7 cellular contexts compared by ENCODE assay signal in the genomic region with DNA sequence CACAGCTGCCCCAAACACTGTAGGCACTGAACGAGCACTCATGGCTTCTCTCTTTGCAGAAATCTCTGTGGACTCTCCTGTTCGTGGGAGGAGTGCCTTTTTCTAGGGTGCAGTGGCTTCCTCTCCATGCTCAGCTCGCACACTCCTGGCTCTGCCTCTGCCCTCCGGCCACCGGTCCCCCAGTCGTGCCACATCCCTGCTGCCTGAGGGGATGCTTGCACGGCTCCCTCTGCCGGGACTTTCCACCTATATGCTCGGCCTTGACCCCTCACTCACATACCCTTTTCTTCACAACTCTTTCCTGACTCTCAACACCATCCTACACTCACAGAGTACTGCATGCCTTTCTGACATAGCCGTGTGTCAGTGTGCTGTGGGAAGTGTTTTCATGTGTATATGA.
A peak's percentile ranks its signal among the peaks of the same experiment; 100 is the strongest.
DNase-seq lines count a peak whose midpoint lies in the region; ATAC-seq and TF ChIP-seq lines count a peak whose summit lies in the region.
"Not testable (repeated sequence)": the region's sequence is repeated elsewhere in the genome, so short reads cannot be mapped to it uniquely, and the experiment has no call there.

No MANE protein-coding gene starts in this region.

- H3K27me3 Mint-ChIP-seq in osteocyte (ENCODE audit: unreplicated experiment); stimulated activated memory B cell treated with anti-CD40 and anti-IgM and Interleukin-4, amounts not matched to agents 10 μg/mL and 1 μg/mL and 100 μg/mL, for 72 hours: not testable (repeated sequence)

- H3K27me3 ChIP-seq in gastroesophageal sphincter; spleen (replicated peaks in 1 of 7); upper lobe of right lung: not testable (repeated sequence)

- not testable (repeated sequence) for H3K27ac Mint-ChIP-seq in osteocyte (ENCODE audit: unreplicated experiment); stimulated activated memory B cell treated with anti-CD40 and anti-IgM and Interleukin-4, amounts not matched to agents 10 μg/mL and 1 μg/mL and 100 μg/mL, for 72 hours

- DNase-seq in osteocyte (ENCODE audit: extremely low spot score, unreplicated experiment) (peak; percentile 82), posterior vena cava (ENCODE audit: low spot score) (peak; percentile 43), spleen (peak; percentile 59)
- not testable (repeated sequence) for DNase-seq in sciatic nerve (ENCODE audit: low spot score); upper lobe of right lung

- TF ChIP-seq EP300 in gastroesophageal sphincter (IDR thresholded peaks at IDR 0.05), result not testable (repeated sequence)

- H3K4me1 Mint-ChIP-seq in osteocyte (ENCODE audit: unreplicated experiment); stimulated activated memory B cell treated with anti-CD40 and anti-IgM and Interleukin-4, amounts not matched to agents 10 μg/mL and 1 μg/mL and 100 μg/mL, for 72 hours: not testable (repeated sequence)

- intact Hi-C loops in posterior vena cava (cut with DNase I); sciatic nerve (cut with DNase I); spleen (cut with DNase I; ENCODE audit: low total_unique reads); upper lobe of right lung (cut with DNase I): not testable (repeated sequence)

- not testable (repeated sequence) for H3K4me3 ChIP-seq in gastroesophageal sphincter, spleen, upper lobe of right lung

- WGBS in gastroesophageal sphincter (ENCODE audit: low coverage in 1 of 2), 2 donors, result 83 to 91% methylated on average over 5 to 7 of the region's 10 CpGs
- WGBS in spleen, 5 donors, result 82 to 85% (median 84%) methylated on average over 7 to 8 of the region's 10 CpGs

- H3K9me3 ChIP-seq in gastroesophageal sphincter, spleen, upper lobe of right lung: not testable (repeated sequence)

- H3K9me3 Mint-ChIP-seq in osteocyte (ENCODE audit: unreplicated experiment); stimulated activated memory B cell treated with anti-CD40 and anti-IgM and Interleukin-4, amounts not matched to agents 10 μg/mL and 1 μg/mL and 100 μg/mL, for 72 hours: not testable (repeated sequence)

- H3K27ac ChIP-seq in gastroesophageal sphincter, spleen, upper lobe of right lung: not testable (repeated sequence)

- H3K36me3 Mint-ChIP-seq in osteocyte (ENCODE audit: unreplicated experiment); stimulated activated memory B cell treated with anti-CD40 and anti-IgM and Interleukin-4, amounts not matched to agents 10 μg/mL and 1 μg/mL and 100 μg/mL, for 72 hours: not testable (repeated sequence)

- TF ChIP-seq CTCF in gastroesophageal sphincter (IDR thresholded peaks at IDR 0.05); osteocyte (IDR thresholded peaks at IDR 0.05); spleen (IDR thresholded peaks at IDR 0.05 in 8 of 11, conservative IDR thresholded peaks at IDR 0.05 in 3 of 11); upper lobe of right lung (IDR thresholded peaks at IDR 0.05): not testable (repeated sequence)

- not testable (repeated sequence) for TF ChIP-seq POLR2A in gastroesophageal sphincter (IDR thresholded peaks at IDR 0.05); spleen (IDR thresholded peaks at IDR 0.05)

- H3K4me1 ChIP-seq in gastroesophageal sphincter, spleen, upper lobe of right lung: not testable (repeated sequence)

- ATAC-seq in gastroesophageal sphincter, result peak; percentile 34
- ATAC-seq in sciatic nerve, result peak; percentile 28
- ATAC-seq in stimulated activated memory B cell treated with anti-CD40 and anti-IgM and Interleukin-4, amounts not matched to agents 10 μg/mL and 1 μg/mL and 100 μg/mL, for 72 hours, result peak; percentile 24
- peak; percentile 48 for ATAC-seq in upper lobe of right lung

- H3K36me3 ChIP-seq in gastroesophageal sphincter, spleen, upper lobe of right lung: not testable (repeated sequence)

- H3K4me3 Mint-ChIP-seq in osteocyte (ENCODE audit: unreplicated experiment); stimulated activated memory B cell treated with anti-CD40 and anti-IgM and Interleukin-4, amounts not matched to agents 10 μg/mL and 1 μg/mL and 100 μg/mL, for 72 hours: not testable (repeated sequence)
